In genomic region chr10:57202356-57202755, GRCh38 we compare ENCODE assay signal across 23 cellular contexts.
A peak's percentile ranks its signal among the peaks of the same experiment; 100 is the strongest.
DNase-seq lines count a peak whose midpoint lies in the region; ATAC-seq lines count a peak whose summit lies in the region.
"Had no signal": no experiment of that assay in that cellular context is flagged by ENCODE, and none has a peak within 500 bp of the region (broad histone marks: within the 10 kb centered on the region; RNA-seq: fewer than 3 reads in every experiment).

No MANE protein-coding gene starts in this region.

- DNase-seq in RPMI7951 (ENCODE audit: low read depth) (peak; percentile 2), iPS-NIHi11 (ENCODE audit: low spot score) (peak; percentile 13), mesendoderm (peak; percentile 94), GF-D8 (lab: John Stamatoyannopoulos, UW) (no peak), SJCRH30 (no peak)
- DNase-seq in activated CD4-positive, alpha-beta T cell treated with anti-CD3 and anti-CD28 coated beads, Interleukin-2, amount 50 U/mL, for 4 hours = no peak
- no peak for DNase-seq in stimulated activated naive B cell treated with anti-CD40 and anti-IgM and Interleukin-4, amounts not matched to agents 10 μg/mL and 1 μg/mL and 100 μg/mL, for 72 hours
- DNase-seq: 8988T; ACHN; AML-193; BE2C; CD4-positive, alpha-beta T cell; CD8-positive, alpha-beta memory T cell; DMS 273 treated with DMSO at 0.1 percent for 48 hours; DMS79; EL; GDM1; GM23248; H9 had no signal

- peaks cover 0 to 1% of the 10 kb centered on the region in 2 donors for H3K9me3 Mint-ChIP-seq in stimulated activated naive B cell treated with anti-CD40 and anti-IgM and Interleukin-4, amounts not matched to agents 10 μg/mL and 1 μg/mL and 100 μg/mL, for 72 hours
- H3K9me3 Mint-ChIP-seq: H9 had no signal

- H3K36me3 Mint-ChIP-seq in stimulated activated naive B cell treated with anti-CD40 and anti-IgM and Interleukin-4, amounts not matched to agents 10 μg/mL and 1 μg/mL and 100 μg/mL, for 72 hours = no peaks in the 10 kb centered on the region
- H3K36me3 Mint-ChIP-seq: CD14-positive monocyte; CD8-positive, alpha-beta memory T cell had no signal

- no peak overlapping the region for H2BK5ac ChIP-seq in mesendoderm (ENCODE audit: low read length)

- H3K36me3 ChIP-seq in mesendoderm (ENCODE audit: control insufficient read depth, insufficient read depth, low read length) (no peaks in the 10 kb centered on the region), SJCRH30 (no peaks in the 10 kb centered on the region)
- H3K36me3 ChIP-seq: BE2C; BLaER1 treated with 17β-estradiol and CSF1 and Interleukin-3, amounts not matched to agents 10 nM and 100 nM had no signal

- H3K9ac ChIP-seq in mesendoderm (ENCODE audit: low read length) = no peak overlapping the region
- H3K9ac ChIP-seq: BLaER1 treated with 17β-estradiol and CSF1 and Interleukin-3, amounts not matched to agents 10 nM and 100 nM; GM23248 had no signal

- no peak overlapping the region for H3K18ac ChIP-seq in mesendoderm (ENCODE audit: low read length)

- no peak overlapping the region for H3K4me3 Mint-ChIP-seq in stimulated activated naive B cell treated with anti-CD40 and anti-IgM and Interleukin-4, amounts not matched to agents 10 μg/mL and 1 μg/mL and 100 μg/mL, for 72 hours
- H3K4me3 Mint-ChIP-seq: CD14-positive monocyte; CD4-positive, alpha-beta T cell; CD8-positive, alpha-beta memory T cell; H9 had no signal

- no peak overlapping the region for H4K5ac ChIP-seq in mesendoderm (ENCODE audit: low read length)

- no peaks in the 10 kb centered on the region for H3K9me3 ChIP-seq in SJCRH30 (replicated peaks)
- H3K9me3 ChIP-seq: A549; BE2C; BLaER1 treated with 17β-estradiol and CSF1 and Interleukin-3, amounts not matched to agents 10 nM and 100 nM had no signal

- WGBS in mesendoderm (ENCODE audit: extremely low coverage, insufficient coverage, low lambda C conversion rate) = no CpG with 5 or more reads among the region's 1 CpG

- no peak overlapping the region for H3K23ac ChIP-seq in mesendoderm (ENCODE audit: low read length)

- H3K4me1 Mint-ChIP-seq in stimulated activated naive B cell treated with anti-CD40 and anti-IgM and Interleukin-4, amounts not matched to agents 10 μg/mL and 1 μg/mL and 100 μg/mL, for 72 hours = no peaks in the 10 kb centered on the region
- H3K4me1 Mint-ChIP-seq: CD14-positive monocyte; CD8-positive, alpha-beta memory T cell had no signal

- H4K8ac ChIP-seq in mesendoderm (ENCODE audit: low read depth, low read length) = no peak overlapping the region

- H3K27me3 Mint-ChIP-seq in stimulated activated naive B cell treated with anti-CD40 and anti-IgM and Interleukin-4, amounts not matched to agents 10 μg/mL and 1 μg/mL and 100 μg/mL, for 72 hours = no peaks in the 10 kb centered on the region
- H3K27me3 Mint-ChIP-seq: CD4-positive, alpha-beta T cell; CD8-positive, alpha-beta memory T cell had no signal

- H3K4ac ChIP-seq in mesendoderm (ENCODE audit: low read depth, low read length) = no peak overlapping the region

- H3K27me3 ChIP-seq in mesendoderm (ENCODE audit: insufficient read depth, low read length, poor library complexity) = no peaks in the 10 kb centered on the region
- no peaks in the 10 kb centered on the region for H3K27me3 ChIP-seq in SJCRH30
- H3K27me3 ChIP-seq: BE2C; BLaER1 treated with 17β-estradiol and CSF1 and Interleukin-3, amounts not matched to agents 10 nM and 100 nM had no signal

- H3K4me2 ChIP-seq in mesendoderm (ENCODE audit: low read length) = no peak overlapping the region
- H3K4me2 ChIP-seq: A549; BLaER1 treated with 17β-estradiol and CSF1 and Interleukin-3, amounts not matched to agents 10 nM and 100 nM had no signal

- H3K79me2 ChIP-seq in mesendoderm (ENCODE audit: control insufficient read depth, insufficient read depth, low read length) = no peaks in the 10 kb centered on the region

- no peaks in the 10 kb centered on the region for H3K79me1 ChIP-seq in mesendoderm (ENCODE audit: low read length)

- H3K56ac ChIP-seq in mesendoderm (ENCODE audit: low read length) = no peak overlapping the region

- ATAC-seq in stimulated activated naive B cell treated with anti-CD40 and anti-IgM and Interleukin-4, amounts not matched to agents 10 μg/mL and 1 μg/mL and 100 μg/mL, for 72 hours (replicated peaks) = no peak
- ATAC-seq: A549, HCT116 had no signal

- H3K4me1 ChIP-seq in mesendoderm (ENCODE audit: control insufficient read depth, low read depth, low read length) (no peaks in the 10 kb centered on the region), SJCRH30 (no peaks in the 10 kb centered on the region)
- H3K4me1 ChIP-seq: A549; BE2C; BLaER1 treated with 17β-estradiol and CSF1 and Interleukin-3, amounts not matched to agents 10 nM and 100 nM had no signal

- H2BK120ac ChIP-seq in mesendoderm (ENCODE audit: low read depth, low read length) = no peak overlapping the region

- no peak overlapping the region for H3K27ac Mint-ChIP-seq in stimulated activated naive B cell treated with anti-CD40 and anti-IgM and Interleukin-4, amounts not matched to agents 10 μg/mL and 1 μg/mL and 100 μg/mL, for 72 hours
- H3K27ac Mint-ChIP-seq: CD14-positive monocyte; CD4-positive, alpha-beta T cell; CD8-positive, alpha-beta memory T cell had no signal

- no peak overlapping the region for H3K4me3 ChIP-seq in mesendoderm (ENCODE audit: low read length)
- no peak overlapping the region for H3K4me3 ChIP-seq in SJCRH30
- H3K4me3 ChIP-seq: A549; BLaER1 treated with 17β-estradiol and CSF1 and Interleukin-3, amounts not matched to agents 10 nM and 100 nM; GM23248 had no signal

- H3K27ac ChIP-seq in mesendoderm (ENCODE audit: low read depth, low read length) = no peak overlapping the region
- no peak overlapping the region for H3K27ac ChIP-seq in SJCRH30
- H3K27ac ChIP-seq: A549; BLaER1 treated with 17β-estradiol and CSF1 and Interleukin-3, amounts not matched to agents 10 nM and 100 nM; GM23248 had no signal

- H2BK15ac ChIP-seq in mesendoderm (replicated peaks; ENCODE audit: low read depth) = no peak overlapping the region

- H2AK5ac ChIP-seq in mesendoderm (ENCODE audit: low read length) = no peak overlapping the region

Comparison
In these comparisons a context has a peak if more than half of its experiments do, and no peak if none do; other contexts are left out.
1. DNase-seq: peak in RPMI7951 (single experiment), iPS-NIHi11 (single experiment) and mesendoderm (single experiment); none in activated CD4-positive, alpha-beta T cell treated with anti-CD3 and anti-CD28 coated beads, Interleukin-2, amount 50 U/mL, for 4 hours (0 of 2), GF-D8 (single experiment), stimulated activated naive B cell treated with anti-CD40 and anti-IgM and Interleukin-4, amounts not matched to agents 10 μg/mL and 1 μg/mL and 100 μg/mL, for 72 hours (single experiment) and SJCRH30 (0 of 2).